28 cellular contexts compared by ENCODE assay signal in the genomic region with DNA sequence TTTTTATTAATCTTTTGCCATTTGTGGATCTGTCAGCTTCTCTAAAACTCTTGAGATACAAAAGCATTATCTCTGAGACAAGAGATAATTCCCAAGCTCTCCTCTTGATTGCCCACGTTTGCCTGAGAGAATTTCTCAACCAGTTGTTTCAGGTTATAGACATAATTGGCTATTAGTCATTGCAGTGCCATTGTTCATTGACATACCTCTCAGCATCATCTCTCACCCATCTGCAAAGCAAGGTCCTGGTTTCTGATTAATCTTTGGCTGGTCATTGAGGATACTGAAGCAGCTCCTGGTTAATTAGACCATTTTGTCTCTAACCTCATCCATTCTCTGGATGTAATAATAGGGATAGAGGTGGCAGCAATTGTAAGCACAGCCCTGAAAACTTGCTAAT.
DNase-seq lines count a peak whose midpoint lies in the region; ATAC-seq, FAIRE-seq and TF ChIP-seq lines count a peak whose summit lies in the region.
"Had no signal": no experiment of that assay in that cellular context is flagged by ENCODE, and none has a peak within 500 bp of the region (broad histone marks: within the 10 kb centered on the region; RNA-seq: fewer than 3 reads in every experiment).

No MANE protein-coding gene starts in this region.

- H3F3A ChIP-seq in neural progenitor cell (ENCODE audit: low read depth), result peaks cover 8% of the 10 kb centered on the region

- no peaks in the 10 kb centered on the region for H3K27me3 Mint-ChIP-seq in neural progenitor cell (ENCODE audit: insufficient read depth, low read depth)
- H3K27me3 Mint-ChIP-seq: B cell had no signal

- peaks cover 9% of the 10 kb centered on the region for H3K4me1 ChIP-seq in foreskin keratinocyte
- H3K4me1 ChIP-seq in neural progenitor cell, result peaks cover 24% of the 10 kb centered on the region

- TF ChIP-seq CTCF in foreskin keratinocyte (conservative IDR thresholded peaks at IDR 0.05) (no peak), neural progenitor cell (IDR thresholded peaks at IDR 0.05) (no peak)

- H3K27ac Mint-ChIP-seq in neural progenitor cell, result no peak overlapping the region
- H3K27ac Mint-ChIP-seq: B cell; CD8-positive, alpha-beta T cell had no signal

- no peaks in the 10 kb centered on the region for H3K9me3 Mint-ChIP-seq in neural progenitor cell

- no peaks in the 10 kb centered on the region for H3K36me3 ChIP-seq in neural progenitor cell

- peak overlapping the region; percentile 35 for H3K4me2 ChIP-seq in neural progenitor cell

- no peaks in the 10 kb centered on the region for H3K79me2 ChIP-seq in neural progenitor cell (ENCODE audit: low read depth)

- no peak overlapping the region for H3K9ac ChIP-seq in neural progenitor cell

- POLR2A ChIA-PET in HEK293T (lab: Yijun Ruan, JAX), result no interaction called here

- ATAC-seq in foreskin keratinocyte, result peak; percentile 88
- ATAC-seq: CD8-positive, alpha-beta T cell had no signal

- peak; percentile 72 for FAIRE-seq in RCC 7860 (lab: Jason Lieb, UNC)

- H3K27me3 ChIP-seq in foreskin keratinocyte, result no peaks in the 10 kb centered on the region
- H3K27me3 ChIP-seq in neural progenitor cell, result no peaks in the 10 kb centered on the region

- H3K36me3 Mint-ChIP-seq in neural progenitor cell, result no peaks in the 10 kb centered on the region
- H3K36me3 Mint-ChIP-seq: CD8-positive, alpha-beta T cell had no signal

- H2AFZ ChIP-seq in neural progenitor cell (replicated peaks), result no peak overlapping the region

- no peaks in the 10 kb centered on the region for H3K4me1 Mint-ChIP-seq in neural progenitor cell
- H3K4me1 Mint-ChIP-seq: B cell had no signal

- CTCF ChIA-PET in HEK293T (lab: Yijun Ruan, JAX), result no interaction called here

- no peak overlapping the region for H3K27ac ChIP-seq in foreskin keratinocyte
- H3K27ac ChIP-seq in neural progenitor cell, result peak overlapping the region; percentile 62
- H3K27ac ChIP-seq: 22Rv1, C4-2B, RWPE1, SK-N-MC had no signal

- no peak overlapping the region for H3K4me3 Mint-ChIP-seq in neural progenitor cell
- H3K4me3 Mint-ChIP-seq: B cell; CD8-positive, alpha-beta T cell had no signal

- H3K4me3 ChIP-seq in neural progenitor cell, result no peak overlapping the region
- H3K4me3 ChIP-seq: SK-N-MC had no signal

- no peaks in the 10 kb centered on the region for H4K20me1 ChIP-seq in neural progenitor cell (ENCODE audit: low read depth)

- DNase-seq in NCI-H1417 (lab: John Stamatoyannopoulos, UW), result peak in 2 of 3 experiments; percentile 42 to 84
- no peak for DNase-seq in NCI-H1417 treated with DMSO at 0.1 percent for 48 hours (lab: John Stamatoyannopoulos, UW)
- peak; percentile 42 for DNase-seq in RCC 7860 (ENCODE audit: low spot score)
- peak; percentile 46 to 77 for DNase-seq in foreskin keratinocyte
- DNase-seq in neural progenitor cell (ENCODE audit: low spot score), result peak; percentile 49
- DNase-seq in hippocampal formation (lab: John Stamatoyannopoulos, UW), result no peak
- no peak for DNase-seq in SHP77 treated with DMSO at 0.1 percent for 48 hours (lab: John Stamatoyannopoulos, UW)
- no peak for DNase-seq in HEK293T (ENCODE audit: extremely low spot score)
- DNase-seq: Calu3; CD8-positive, alpha-beta T cell; DMS153; DND-41; GOT3; HCEC 1CT; KBM-7; NCI-H1105 treated with DMSO at 0.1 percent for 48 hours; NCI-H1694; NCI-H2029 treated with DMSO at 0.1 percent for 48 hours; NCI-H2171; NCI-H226; NCI-H510A; NCI-H774; SIG-M5 had no signal

- H3K9me3 ChIP-seq in neural progenitor cell (ENCODE audit: low read depth), result no peaks in the 10 kb centered on the region

TF ChIP-seq in HEK293T, 16 proteins besides CTCF, POLR2A, EP300 and RAD21:
- TF ChIP-seq TARDBP (IDR thresholded peaks at IDR 0.05) (no peak), FOXM1 (IDR thresholded peaks at IDR 0.05; ENCODE audit: borderline replicate concordance) (no peak), SUZ12 (IDR thresholded peaks at IDR 0.05) (no peak), ARNT (IDR thresholded peaks at IDR 0.05) (no peak), ELF4 (IDR thresholded peaks at IDR 0.05) (no peak), ZNF384 (IDR thresholded peaks at IDR 0.05) (no peak), SP1 (IDR thresholded peaks at IDR 0.05) (no peak), CTBP1 (IDR thresholded peaks at IDR 0.05; ENCODE audit: borderline replicate concordance) (no peak), BHLHE40 (IDR thresholded peaks at IDR 0.05; ENCODE audit: borderline replicate concordance) (no peak), L3MBTL2 (conservative IDR thresholded peaks at IDR 0.05) (no peak)

Comparison
In these comparisons a context has a peak if more than half of its experiments do, and no peak if none do; other contexts are left out.
1. DNase-seq: peak in NCI-H1417 (2 of 3), RCC 7860 (single experiment), foreskin keratinocyte (2 of 2) and neural progenitor cell (single experiment); none in NCI-H1417 treated with DMSO at 0.1 percent for 48 hours (single experiment), hippocampal formation (0 of 2), SHP77 treated with DMSO at 0.1 percent for 48 hours (single experiment) and HEK293T (single experiment).